ENCODE assay signal across 18 cellular contexts in the genomic region with DNA sequence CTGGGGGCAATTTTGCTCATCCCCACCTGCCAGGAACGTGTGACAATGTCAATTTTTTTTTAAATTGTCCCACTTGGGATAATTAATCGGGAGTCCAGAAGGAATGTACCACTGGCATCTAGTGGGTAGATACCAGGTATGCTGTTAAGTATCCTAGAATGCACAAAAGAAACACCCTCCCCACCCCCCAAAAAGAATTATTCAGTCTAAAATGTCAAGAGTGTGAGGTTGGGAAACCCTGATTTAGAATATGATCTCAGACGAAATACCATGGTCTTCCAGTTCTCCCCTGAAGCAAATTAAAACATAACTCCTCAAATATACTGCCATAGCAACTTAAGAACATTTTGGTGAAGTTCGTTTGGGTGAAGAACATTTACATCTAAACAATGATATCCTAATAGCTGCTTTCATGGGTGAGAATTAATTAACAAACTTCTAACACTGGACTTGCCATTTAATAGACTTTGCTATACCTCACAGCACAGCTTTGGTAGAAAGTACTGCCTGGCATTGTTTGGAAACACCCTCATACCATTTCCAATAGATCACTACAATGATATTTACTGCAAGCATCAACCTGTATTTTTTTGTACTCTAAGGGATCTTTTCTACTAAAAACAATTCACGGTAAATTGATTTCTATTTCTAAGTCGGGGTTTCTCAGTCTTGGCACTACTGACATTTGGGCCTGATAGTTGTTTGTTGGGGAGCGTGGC. TPM values are rescaled to one million over a fixed set of nuclear protein-coding genes. Genes with fewer than 3 reads are reported as not detected.
DNase-seq lines count a peak whose midpoint lies in the region; ATAC-seq and TF ChIP-seq lines count a peak whose summit lies in the region.
"Had no signal": no experiment of that assay in that cellular context is flagged by ENCODE, and none has a peak within 500 bp of the region (broad histone marks: within the 10 kb centered on the region; RNA-seq: fewer than 3 reads in every experiment).

No MANE protein-coding gene starts in this region.

- intact Hi-C loops in transverse colon (cut with DNase I; ENCODE audit: low total_unique reads): no loop called here
- intact Hi-C loops in aorta (cut with DNase I): no loop called here

- H3K79me2 ChIP-seq in neural progenitor cell (ENCODE audit: low read depth): peaks cover 82% of the 10 kb centered on the region

- no peaks in the 10 kb centered on the region for H3K27me3 ChIP-seq in RWPE2 (ENCODE audit: insufficient read depth, poor library complexity, severe bottlenecking)
- H3K27me3 ChIP-seq in neural progenitor cell: no peaks in the 10 kb centered on the region
- no peaks in the 10 kb centered on the region for H3K27me3 ChIP-seq in gastroesophageal sphincter
- no peaks in the 10 kb centered on the region for H3K27me3 ChIP-seq in transverse colon
- no peaks in the 10 kb centered on the region for H3K27me3 ChIP-seq in aorta (ENCODE audit: control insufficient read depth in 1 of 2, insufficient read depth in 2 of 2, low read length in 1 of 2)
- H3K27me3 ChIP-seq: heart right ventricle, right lobe of liver, tibial artery had no signal

- no peak overlapping the region for H3K4me2 ChIP-seq in neural progenitor cell

- no peak overlapping the region for H3K4me3 Mint-ChIP-seq in endothelial cell (ENCODE audit: unreplicated experiment)
- no peak overlapping the region for H3K4me3 Mint-ChIP-seq in neural progenitor cell
- H3K4me3 Mint-ChIP-seq: activated naive CD4-positive, alpha-beta T cell treated with anti-CD3 and anti-CD28 coated beads, Interleukin-2, amount 50 U/mL, for 24 hours; activated T-helper 1 cell treated with anti-CD3 and anti-CD28 coated beads, Interleukin-12 subunit alpha, Interleukin-12 subunit beta, Interleukin-2, Interleukin-4 antibody, amounts not matched to agents 30 ng/mL and 10 ng/mL and 1 ng/mL, durations not matched to agents 14 hours and 24 hours and 36 hours had no signal

- ATAC-seq in RWPE2 (ENCODE audit: low read depth) (peak; percentile 67), gastroesophageal sphincter (no peak), aorta (ENCODE audit: low FRiP score) (no peak)
- ATAC-seq: heart right ventricle, right lobe of liver had no signal

- in situ Hi-C loops in transverse colon (cut with MboI; ENCODE audit: low pct_ligation_motif_present in 1 of 4, low pct_unique_long_range_greater_than_20kb in 1 of 4, low sequenced_read_pairs in 3 of 4): no loop called here

- H3K36me3 Mint-ChIP-seq in endothelial cell (ENCODE audit: low read depth, unreplicated experiment): peaks cover 5% of the 10 kb centered on the region
- peaks cover 5% of the 10 kb centered on the region for H3K36me3 Mint-ChIP-seq in neural progenitor cell
- H3K36me3 Mint-ChIP-seq: activated naive CD4-positive, alpha-beta T cell treated with anti-CD3 and anti-CD28 coated beads, Interleukin-2, amount 50 U/mL, for 24 hours had no signal

- peaks cover 72% of the 10 kb centered on the region for H3K4me1 ChIP-seq in RWPE2 (ENCODE audit: insufficient read depth, poor library complexity, severe bottlenecking)
- H3K4me1 ChIP-seq in neural progenitor cell: peaks cover 9% of the 10 kb centered on the region
- peaks cover 2 to 50% (median 14%) of the 10 kb centered on the region in 3 donors for H3K4me1 ChIP-seq in gastroesophageal sphincter
- H3K4me1 ChIP-seq in transverse colon: peaks cover 2 to 22% (median 9%) of the 10 kb centered on the region in 4 donors
- peaks cover 7 to 16% of the 10 kb centered on the region in 2 donors for H3K4me1 ChIP-seq in aorta (ENCODE audit: control insufficient read depth in 1 of 2, insufficient read depth in 2 of 2, low read length in 2 of 2)

- H3K9me3 Mint-ChIP-seq in endothelial cell (ENCODE audit: unreplicated experiment) (no peaks in the 10 kb centered on the region), neural progenitor cell (no peaks in the 10 kb centered on the region)
- H3K9me3 Mint-ChIP-seq: activated naive CD4-positive, alpha-beta T cell treated with anti-CD3 and anti-CD28 coated beads, Interleukin-2, amount 50 U/mL, for 24 hours; activated T-helper 1 cell treated with anti-CD3 and anti-CD28 coated beads, Interleukin-12 subunit alpha, Interleukin-12 subunit beta, Interleukin-2, Interleukin-4 antibody, amounts not matched to agents 30 ng/mL and 10 ng/mL and 1 ng/mL, durations not matched to agents 14 hours and 24 hours and 36 hours had no signal

- TF ChIP-seq CTCF in RWPE2 (IDR thresholded peaks at IDR 0.05; ENCODE audit: poor library complexity, severe bottlenecking) (no peak), endothelial cell (IDR thresholded peaks at IDR 0.05; ENCODE audit: unreplicated experiment) (no peak), neural progenitor cell (IDR thresholded peaks at IDR 0.05) (no peak), gastroesophageal sphincter (IDR thresholded peaks at IDR 0.05) (no peak), transverse colon (IDR thresholded peaks at IDR 0.05) (no peak)

- DNase-seq in RWPE2 (ENCODE audit: low spot score) (no peak), endothelial cell (ENCODE audit: low spot score) (no peak), neural progenitor cell (ENCODE audit: low spot score) (no peak), NCI-H2029 treated with DMSO at 0.1 percent for 48 hours (lab: John Stamatoyannopoulos, UW) (no peak), transverse colon (no peak), aorta (no peak)
- DNase-seq: AML-193; Caco-2; heart right ventricle; NCI-H1436 treated with DMSO at 0.1 percent for 48 hours; NCI-H526 treated with DMSO at 0.1 percent for 48 hours; nucleus accumbens; right lobe of liver; stimulated activated naive CD4-positive, alpha-beta T cell; tibial artery had no signal

- H3F3A ChIP-seq in neural progenitor cell (ENCODE audit: low read depth): no peaks in the 10 kb centered on the region

- H2AFZ ChIP-seq in neural progenitor cell (replicated peaks): no peak overlapping the region

- H3K27ac ChIP-seq in RWPE2 (ENCODE audit: poor library complexity, severe bottlenecking): peak overlapping the region; percentile 97
- no peak overlapping the region for H3K27ac ChIP-seq in neural progenitor cell
- H3K27ac ChIP-seq in gastroesophageal sphincter: no peak overlapping the region
- H3K27ac ChIP-seq in transverse colon: no peak overlapping the region
- no peak overlapping the region for H3K27ac ChIP-seq in aorta (ENCODE audit: low read depth in 1 of 2, low read length in 2 of 2)
- H3K27ac ChIP-seq: heart right ventricle, right lobe of liver, tibial artery had no signal

- TF ChIP-seq POLR2A in gastroesophageal sphincter (IDR thresholded peaks at IDR 0.05) (no peak), transverse colon (IDR thresholded peaks at IDR 0.05) (no peak)

- TF ChIP-seq EP300 in gastroesophageal sphincter (IDR thresholded peaks at IDR 0.05) (no peak), transverse colon (IDR thresholded peaks at IDR 0.05; ENCODE audit: low read depth) (no peak)

- no peak overlapping the region for H3K9ac ChIP-seq in neural progenitor cell

- 60 to 77% methylated on average over 7 of the region's 7 CpGs for whole genome bisulfite sequencing in gastroesophageal sphincter (ENCODE audit: low coverage in 1 of 2), 2 donors
- 75 to 80% methylated on average over 5 to 7 of the region's 7 CpGs for WGBS in transverse colon (ENCODE audit: low coverage in 1 of 2), 2 donors
- 57 to 60% methylated on average over 7 of the region's 7 CpGs for WGBS in aorta, 2 donors

- H3K27ac Mint-ChIP-seq in endothelial cell (ENCODE audit: unreplicated experiment) (peak overlapping the region; percentile 43), neural progenitor cell (peak overlapping the region; percentile 55)
- H3K27ac Mint-ChIP-seq: activated naive CD4-positive, alpha-beta T cell treated with anti-CD3 and anti-CD28 coated beads, Interleukin-2, amount 50 U/mL, for 24 hours; activated T-helper 1 cell treated with anti-CD3 and anti-CD28 coated beads, Interleukin-12 subunit alpha, Interleukin-12 subunit beta, Interleukin-2, Interleukin-4 antibody, amounts not matched to agents 30 ng/mL and 10 ng/mL and 1 ng/mL, durations not matched to agents 14 hours and 24 hours and 36 hours had no signal

- H3K36me3 ChIP-seq in RWPE2 (ENCODE audit: low read depth): peaks cover 3% of the 10 kb centered on the region; the same call in 1 of the 2 replicates
- no peaks in the 10 kb centered on the region for H3K36me3 ChIP-seq in neural progenitor cell
- H3K36me3 ChIP-seq in gastroesophageal sphincter: no peaks in the 10 kb centered on the region
- H3K36me3 ChIP-seq in transverse colon: no peaks in the 10 kb centered on the region
- H3K36me3 ChIP-seq in aorta (ENCODE audit: control insufficient read depth in 1 of 2, insufficient read depth in 2 of 2, low read length in 1 of 2): no peaks in the 10 kb centered on the region
- H3K36me3 ChIP-seq: heart right ventricle, right lobe of liver, tibial artery had no signal

- H3K4me1 Mint-ChIP-seq in endothelial cell (ENCODE audit: unreplicated experiment) (peaks cover 9% of the 10 kb centered on the region), neural progenitor cell (peaks cover 9% of the 10 kb centered on the region)
- H3K4me1 Mint-ChIP-seq: activated naive CD4-positive, alpha-beta T cell treated with anti-CD3 and anti-CD28 coated beads, Interleukin-2, amount 50 U/mL, for 24 hours had no signal

- peaks cover 40% of the 10 kb centered on the region for H4K20me1 ChIP-seq in neural progenitor cell (ENCODE audit: low read depth)

- H3K4me3 ChIP-seq in RWPE2 (ENCODE audit: severe bottlenecking) (no peak overlapping the region), neural progenitor cell (no peak overlapping the region), gastroesophageal sphincter (no peak overlapping the region), transverse colon (no peak overlapping the region), aorta (ENCODE audit: low read length in 2 of 2) (no peak overlapping the region)
- H3K4me3 ChIP-seq: heart right ventricle, right lobe of liver, tibial artery had no signal

- H3K9me3 ChIP-seq in RWPE2 (ENCODE audit: severe bottlenecking) (no peaks in the 10 kb centered on the region), neural progenitor cell (ENCODE audit: low read depth) (no peaks in the 10 kb centered on the region), gastroesophageal sphincter (no peaks in the 10 kb centered on the region), transverse colon (no peaks in the 10 kb centered on the region), aorta (ENCODE audit: control insufficient read depth, low read length) (no peaks in the 10 kb centered on the region)
- H3K9me3 ChIP-seq: Caco-2, heart right ventricle, right lobe of liver, tibial artery had no signal

- no peaks in the 10 kb centered on the region for H3K27me3 Mint-ChIP-seq in endothelial cell (ENCODE audit: unreplicated experiment)
- no peaks in the 10 kb centered on the region for H3K27me3 Mint-ChIP-seq in neural progenitor cell (ENCODE audit: insufficient read depth, low read depth)

RNA-seq across cellular contexts. Expression of a gene that starts 36.5 kb away (rescaled TPM):
- total RNA-seq in endothelial cell (ENCODE audit: unreplicated experiment) (23.5 TPM), neural progenitor cell (ENCODE audit: low replicate concordance) (14.1 and 17.1 TPM in 2 replicates), gastroesophageal sphincter (10 to 100 TPM in 3 of 4 donors, 1 to 10 TPM in 1; 9.2 to 17.6 (median 13.3) TPM), transverse colon (10 to 100 TPM; 49.0 to 63.4 (median 54.3) TPM), aorta (10 to 100 TPM; 27.3 to 31.8 TPM)
- 1 to 10 TPM; 7.6 to 8.8 TPM for polyA plus RNA-seq in aorta
